ENCODE assay signal across 3 cellular contexts in the genomic region with DNA sequence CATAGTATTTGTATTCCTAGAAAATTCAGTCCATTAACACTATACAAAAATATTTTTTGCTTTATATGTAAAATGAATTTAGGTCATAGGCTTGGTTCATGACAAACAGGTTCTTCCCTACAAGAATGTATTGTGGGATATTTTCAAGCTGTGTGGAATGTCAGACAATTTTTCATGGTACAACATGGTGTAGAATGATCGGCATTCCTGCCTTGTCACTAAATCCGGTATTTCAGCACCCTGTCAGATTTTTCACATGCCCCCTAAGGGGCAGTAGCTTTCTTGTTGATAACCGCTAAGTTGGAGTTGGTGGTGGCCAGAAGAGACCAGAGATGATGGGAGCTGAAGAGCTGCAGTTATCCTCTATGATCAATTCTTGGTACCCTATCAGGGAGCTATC.
"Had no signal": no experiment of that assay in that cellular context is flagged by ENCODE, and none has a peak within 500 bp of the region (broad histone marks: within the 10 kb centered on the region; RNA-seq: fewer than 3 reads in every experiment).

No MANE protein-coding gene starts in this region.

- ATAC-seq: GM12878 had no signal

- DNase-seq: GDM1, GF-D8 had no signal

- H3K4me3 ChIP-seq: GM12878 had no signal
